ENCODE assay signal across 3 cellular contexts in the genomic region with DNA sequence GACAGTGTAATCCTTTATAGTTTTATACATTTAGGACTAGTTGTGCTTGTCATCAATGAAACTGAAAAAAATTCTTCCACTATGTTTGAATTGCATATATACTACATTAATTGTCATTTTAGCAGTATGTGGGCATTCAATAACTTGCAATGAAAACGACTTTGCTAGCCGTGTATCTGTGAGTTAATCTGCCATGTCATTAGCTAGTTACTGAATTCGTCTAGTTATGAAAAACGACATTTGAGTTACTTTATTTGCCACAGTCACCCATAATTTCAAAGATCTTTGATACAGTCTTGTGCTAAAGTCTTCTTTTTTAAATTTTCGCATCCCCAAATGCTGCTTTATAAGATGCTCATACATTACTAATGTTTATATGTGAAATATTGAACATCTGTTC.
A peak's percentile ranks its signal among the peaks of the same experiment; 100 is the strongest.
TF ChIP-seq lines count a peak whose summit lies in the region.

No MANE protein-coding gene starts in this region.

TF ChIP-seq in A549, 52 proteins besides CTCF, POLR2A, EP300 and RAD21:
- TF ChIP-seq CBX8 (IDR thresholded peaks at IDR 0.05) (peak; percentile 80; the same call in 1 of the 2 replicates), ZFP36 (IDR thresholded peaks at IDR 0.05; ENCODE audit: borderline replicate concordance, partially characterized antibody) (no peak), RNF2 (IDR thresholded peaks at IDR 0.05; ENCODE audit: borderline replicate concordance, low read depth) (0 out of 2 replicates have a peak, but pooled peaks have one; percentile 63)
- TF ChIP-seq, protein P1, sequence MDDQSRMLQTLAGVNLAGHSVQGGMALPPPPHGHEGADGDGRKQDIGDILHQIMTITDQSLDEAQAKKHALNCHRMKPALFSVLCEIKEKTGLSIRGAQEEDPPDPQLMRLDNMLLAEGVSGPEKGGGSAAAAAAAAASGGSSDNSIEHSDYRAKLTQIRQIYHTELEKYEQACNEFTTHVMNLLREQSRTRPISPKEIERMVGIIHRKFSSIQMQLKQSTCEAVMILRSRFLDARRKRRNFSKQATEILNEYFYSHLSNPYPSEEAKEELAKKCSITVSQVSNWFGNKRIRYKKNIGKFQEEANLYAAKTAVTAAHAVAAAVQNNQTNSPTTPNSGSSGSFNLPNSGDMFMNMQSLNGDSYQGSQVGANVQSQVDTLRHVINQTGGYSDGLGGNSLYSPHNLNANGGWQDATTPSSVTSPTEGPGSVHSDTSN (IDR thresholded peaks at IDR 0.05): no peak
TF ChIP-seq in A549: peak in this region for 2.

TF ChIP-seq in K562, 482 proteins besides CTCF, POLR2A, EP300 and RAD21:
- TF ChIP-seq CBX8 (IDR thresholded peaks at IDR 0.05; ENCODE audit: borderline replicate concordance, extremely low read depth, low read depth, low read length, poor library complexity, severe bottlenecking): peak; percentile 80
- peak; percentile 96 for TF ChIP-seq CBX2 (IDR thresholded peaks at IDR 0.05; ENCODE audit: insufficient read depth, low read length, poor library complexity, severe bottlenecking)
- no peak for TF ChIP-seq TAF15 (IDR thresholded peaks at IDR 0.05; ENCODE audit: low read depth, low read length)
- no peak for TF ChIP-seq SP2 (IDR thresholded peaks at IDR 0.05; ENCODE audit: extremely low read depth, low read depth, low read length, poor library complexity, severe bottlenecking)
TF ChIP-seq in K562: peak in this region for 2.

TF ChIP-seq in HEK293T, 16 proteins besides CTCF, POLR2A, EP300 and RAD21:
- TF ChIP-seq FOXM1 (IDR thresholded peaks at IDR 0.05; ENCODE audit: borderline replicate concordance) (no peak), FOXK2 (IDR thresholded peaks at IDR 0.05) (no peak), LEF1 (IDR thresholded peaks at IDR 0.05; ENCODE audit: borderline replicate concordance) (no peak), NFRKB (IDR thresholded peaks at IDR 0.05) (no peak), ZNF384 (IDR thresholded peaks at IDR 0.05) (no peak), HDGF (IDR thresholded peaks at IDR 0.05; ENCODE audit: borderline replicate concordance) (no peak), CTBP1 (IDR thresholded peaks at IDR 0.05; ENCODE audit: borderline replicate concordance) (no peak), TARDBP (IDR thresholded peaks at IDR 0.05) (no peak), ARNT (IDR thresholded peaks at IDR 0.05) (no peak), SP1 (IDR thresholded peaks at IDR 0.05) (no peak), SUZ12 (IDR thresholded peaks at IDR 0.05) (no peak), BHLHE40 (IDR thresholded peaks at IDR 0.05; ENCODE audit: borderline replicate concordance) (no peak), L3MBTL2 (conservative IDR thresholded peaks at IDR 0.05) (no peak), ELF4 (IDR thresholded peaks at IDR 0.05) (no peak), FOXA1 (IDR thresholded peaks at IDR 0.05) (no peak)
- TF ChIP-seq, protein P2, sequence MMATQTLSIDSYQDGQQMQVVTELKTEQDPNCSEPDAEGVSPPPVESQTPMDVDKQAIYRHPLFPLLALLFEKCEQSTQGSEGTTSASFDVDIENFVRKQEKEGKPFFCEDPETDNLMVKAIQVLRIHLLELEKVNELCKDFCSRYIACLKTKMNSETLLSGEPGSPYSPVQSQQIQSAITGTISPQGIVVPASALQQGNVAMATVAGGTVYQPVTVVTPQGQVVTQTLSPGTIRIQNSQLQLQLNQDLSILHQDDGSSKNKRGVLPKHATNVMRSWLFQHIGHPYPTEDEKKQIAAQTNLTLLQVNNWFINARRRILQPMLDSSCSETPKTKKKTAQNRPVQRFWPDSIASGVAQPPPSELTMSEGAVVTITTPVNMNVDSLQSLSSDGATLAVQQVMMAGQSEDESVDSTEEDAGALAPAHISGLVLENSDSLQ (IDR thresholded peaks at IDR 0.05): no peak
